8 cellular contexts compared by ENCODE assay signal in the genomic region with DNA sequence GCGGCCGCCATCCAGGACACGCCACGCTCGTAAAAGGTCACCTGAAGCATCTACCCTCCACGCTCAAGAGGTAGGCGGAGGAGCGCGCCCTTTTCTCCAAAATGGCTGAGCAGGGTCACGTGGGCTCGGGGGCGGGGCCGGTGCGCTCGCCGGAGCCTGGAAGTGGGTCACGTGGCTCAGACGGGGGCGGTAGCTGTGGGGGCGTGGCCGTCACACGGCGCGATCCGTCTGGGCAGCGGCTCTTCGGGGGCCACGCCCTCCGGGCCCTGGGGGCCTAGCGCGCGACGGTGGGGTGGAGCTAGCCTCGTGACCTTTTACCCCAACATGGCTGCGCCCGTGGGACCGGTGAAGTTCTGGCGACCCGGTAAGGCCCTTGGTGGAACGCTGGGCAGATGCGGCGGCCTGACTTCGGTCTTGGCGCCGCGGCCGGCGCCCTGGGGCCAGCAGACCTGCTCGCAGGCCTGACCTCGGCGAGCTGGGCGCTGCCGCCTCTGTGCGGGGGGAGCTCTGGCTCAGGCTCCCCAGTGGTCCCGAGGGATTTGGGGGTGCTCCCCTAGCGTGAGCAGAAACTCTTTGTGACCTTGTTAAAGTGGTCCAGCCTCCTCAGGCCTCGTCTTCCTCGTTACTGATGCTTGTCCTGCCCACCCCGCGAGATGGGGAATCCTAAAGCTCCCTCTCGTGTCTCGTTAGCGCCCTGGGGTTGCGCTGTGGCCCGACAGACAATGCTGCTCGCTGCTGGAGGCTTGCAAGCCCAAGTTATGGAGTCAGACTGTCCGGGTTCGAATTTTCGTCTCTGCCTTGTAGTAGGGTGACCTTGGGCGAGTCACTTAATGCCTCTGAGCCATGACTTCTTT. TPM values are rescaled to one million over a fixed set of nuclear protein-coding genes. Genes with fewer than 3 reads are reported as not detected.
DNase-seq lines count a peak whose midpoint lies in the region; TF ChIP-seq lines count a peak whose summit lies in the region.

A gene with protein sequence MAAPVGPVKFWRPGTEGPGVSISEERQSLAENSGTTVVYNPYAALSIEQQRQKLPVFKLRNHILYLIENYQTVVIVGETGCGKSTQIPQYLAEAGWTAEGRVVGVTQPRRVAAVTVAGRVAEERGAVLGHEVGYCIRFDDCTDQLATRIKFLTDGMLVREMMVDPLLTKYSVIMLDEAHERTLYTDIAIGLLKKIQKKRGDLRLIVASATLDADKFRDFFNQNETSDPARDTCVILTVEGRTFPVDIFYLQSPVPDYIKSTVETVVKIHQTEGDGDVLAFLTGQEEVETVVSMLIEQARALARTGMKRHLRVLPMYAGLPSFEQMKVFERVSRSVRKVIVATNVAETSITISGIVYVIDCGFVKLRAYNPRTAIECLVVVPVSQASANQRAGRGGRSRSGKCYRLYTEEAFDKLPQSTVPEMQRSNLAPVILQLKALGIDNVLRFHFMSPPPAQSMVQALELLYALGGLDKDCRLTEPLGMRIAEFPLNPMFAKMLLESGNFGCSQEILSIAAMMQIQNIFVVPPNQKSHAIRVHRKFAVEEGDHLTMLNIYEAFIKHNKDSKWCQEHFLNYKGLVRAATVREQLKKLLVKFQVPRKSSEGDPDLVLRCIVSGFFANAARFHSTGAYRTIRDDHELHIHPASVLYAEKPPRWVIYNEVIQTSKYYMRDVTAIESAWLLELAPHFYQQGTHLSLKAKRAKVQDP (plus strand): TSS at position 301 of the 854 bp plus-strand sequence. CDS start 24 bp downstream, at position 325.

- H3K36me3 ChIP-seq in H7 (replicated peaks; ENCODE audit: control insufficient read depth, insufficient read depth, low read length): no peaks in the 10 kb centered on the region; the same call in 1 of the 2 replicates
- H3K36me3 ChIP-seq in neural cell (ENCODE audit: insufficient read depth, low read length): no peaks in the 10 kb centered on the region
- peaks cover 0 to 10% (median 0%) of the 10 kb centered on the region in 4 donors for H3K36me3 ChIP-seq in stomach

- TF ChIP-seq POLR2A in stomach (IDR thresholded peaks at IDR 0.05): no peak

- TF ChIP-seq EP300 in neural cell (conservative IDR thresholded peaks at IDR 0.05; ENCODE audit: poor library complexity, severe bottlenecking): peak; percentile 32
- TF ChIP-seq EP300 in stomach (IDR thresholded peaks at IDR 0.05): no peak

- TF ChIP-seq RAD21 in neural cell (conservative IDR thresholded peaks at IDR 0.05): peak; percentile 50

- H3K9ac ChIP-seq in neural cell (ENCODE audit: low read length): peak within 1 kb of the TSS; percentile 79

- no peaks in the 10 kb centered on the region for H3K27me3 ChIP-seq in H7 (ENCODE audit: control insufficient read depth, insufficient read depth, low read length)
- no peaks in the 10 kb centered on the region for H3K27me3 ChIP-seq in neural cell (ENCODE audit: insufficient read depth, low read depth, low read length)
- H3K27me3 ChIP-seq in stomach: no peaks in the 10 kb centered on the region

- no peaks in the 10 kb centered on the region for H3K9me2 ChIP-seq in neural cell (ENCODE audit: insufficient read depth, low read length)

- H3K27ac ChIP-seq in neural cell (ENCODE audit: low read length): peak within 1 kb of the TSS; percentile 79
- peak within 1 kb of the TSS; percentile 85 to 97 (median 92) for H3K27ac ChIP-seq in stomach

- no peaks in the 10 kb centered on the region for H3K9me3 ChIP-seq in neural cell (ENCODE audit: low read length)
- no peaks in the 10 kb centered on the region for H3K9me3 ChIP-seq in stomach

- H3K4me3 ChIP-seq in H7 (ENCODE audit: insufficient read depth, low read depth, low read length): peak within 1 kb of the TSS; percentile 99
- peak within 1 kb of the TSS; percentile 95 for H3K4me3 ChIP-seq in neural cell (ENCODE audit: low read length)
- H3K4me3 ChIP-seq in stomach: peak within 1 kb of the TSS; percentile 77 to 95 (median 92)

- peak; percentile 98 for DNase-seq in G401 (ENCODE audit: low spot score)
- DNase-seq in H7: peak; percentile 100
- peak; percentile 97 for DNase-seq in M059J (ENCODE audit: low read depth)
- DNase-seq in SHP77 (lab: John Stamatoyannopoulos, UW): peak; percentile 93 to 95
- peak; percentile 100 for DNase-seq in activated effector memory CD4-positive, alpha-beta T cell treated with anti-CD3 and anti-CD28 coated beads, Interleukin-2, amount 50 U/mL, for 16 hours
- DNase-seq in fibroblast of the conjunctiva (ENCODE audit: low read depth): peak; percentile 95
- peak; percentile 98 for DNase-seq in stomach

- H4K20me1 ChIP-seq in neural cell (ENCODE audit: insufficient read depth): no peaks in the 10 kb centered on the region

- H2AFZ ChIP-seq in neural cell (ENCODE audit: low read depth, low read length): peak within 1 kb of the TSS; percentile 92

- H3K4me2 ChIP-seq in neural cell (ENCODE audit: low read length): peak within 1 kb of the TSS; percentile 84

- H3K79me2 ChIP-seq in neural cell (replicated peaks; ENCODE audit: insufficient read depth, low read length): peaks cover 19% of the 10 kb centered on the region

- peak; percentile 56 for TF ChIP-seq CTCF in neural cell (IDR thresholded peaks at IDR 0.05; ENCODE audit: poor library complexity, severe bottlenecking)
- TF ChIP-seq CTCF in stomach (IDR thresholded peaks at IDR 0.05): peak in 1 of 7 experiments; percentile 13

- WGBS in stomach, 5 donors: 0 to 2% (median 0%) methylated on average over 39 to 70 of the region's 70 CpGs

- H3K4me1 ChIP-seq in stomach: peaks cover 10 to 36% (median 24%) of the 10 kb centered on the region in 4 donors

- intact Hi-C loops in stomach (cut with DNase I; ENCODE audit: low total_unique reads): no loop called here

- H3F3A ChIP-seq in neural cell (ENCODE audit: insufficient read depth, low read length, poor library complexity, severe bottlenecking): no peaks in the 10 kb centered on the region

- in situ Hi-C loops in G401 (cut with HindIII; ENCODE audit: low sequenced_read_pairs): no loop called here

TF ChIP-seq in neural cell, 6 proteins besides CTCF, POLR2A, EP300 and RAD21:
- TF ChIP-seq, protein P1, sequence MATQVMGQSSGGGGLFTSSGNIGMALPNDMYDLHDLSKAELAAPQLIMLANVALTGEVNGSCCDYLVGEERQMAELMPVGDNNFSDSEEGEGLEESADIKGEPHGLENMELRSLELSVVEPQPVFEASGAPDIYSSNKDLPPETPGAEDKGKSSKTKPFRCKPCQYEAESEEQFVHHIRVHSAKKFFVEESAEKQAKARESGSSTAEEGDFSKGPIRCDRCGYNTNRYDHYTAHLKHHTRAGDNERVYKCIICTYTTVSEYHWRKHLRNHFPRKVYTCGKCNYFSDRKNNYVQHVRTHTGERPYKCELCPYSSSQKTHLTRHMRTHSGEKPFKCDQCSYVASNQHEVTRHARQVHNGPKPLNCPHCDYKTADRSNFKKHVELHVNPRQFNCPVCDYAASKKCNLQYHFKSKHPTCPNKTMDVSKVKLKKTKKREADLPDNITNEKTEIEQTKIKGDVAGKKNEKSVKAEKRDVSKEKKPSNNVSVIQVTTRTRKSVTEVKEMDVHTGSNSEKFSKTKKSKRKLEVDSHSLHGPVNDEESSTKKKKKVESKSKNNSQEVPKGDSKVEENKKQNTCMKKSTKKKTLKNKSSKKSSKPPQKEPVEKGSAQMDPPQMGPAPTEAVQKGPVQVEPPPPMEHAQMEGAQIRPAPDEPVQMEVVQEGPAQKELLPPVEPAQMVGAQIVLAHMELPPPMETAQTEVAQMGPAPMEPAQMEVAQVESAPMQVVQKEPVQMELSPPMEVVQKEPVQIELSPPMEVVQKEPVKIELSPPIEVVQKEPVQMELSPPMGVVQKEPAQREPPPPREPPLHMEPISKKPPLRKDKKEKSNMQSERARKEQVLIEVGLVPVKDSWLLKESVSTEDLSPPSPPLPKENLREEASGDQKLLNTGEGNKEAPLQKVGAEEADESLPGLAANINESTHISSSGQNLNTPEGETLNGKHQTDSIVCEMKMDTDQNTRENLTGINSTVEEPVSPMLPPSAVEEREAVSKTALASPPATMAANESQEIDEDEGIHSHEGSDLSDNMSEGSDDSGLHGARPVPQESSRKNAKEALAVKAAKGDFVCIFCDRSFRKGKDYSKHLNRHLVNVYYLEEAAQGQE (IDR thresholded peaks at IDR 0.05; ENCODE audit: borderline replicate concordance): peak; percentile 75
- TF ChIP-seq POLR2AphosphoS5 (IDR thresholded peaks at IDR 0.05): peak; percentile 92
- peak; percentile 62 for TF ChIP-seq SMC3 (conservative IDR thresholded peaks at IDR 0.05; ENCODE audit: poor library complexity)
- TF ChIP-seq EZH2 (IDR thresholded peaks at IDR 0.05; ENCODE audit: borderline replicate concordance, insufficient read depth, low read length, poor library complexity, severe bottlenecking): no peak
- TF ChIP-seq MXI1 (conservative IDR thresholded peaks at IDR 0.05; ENCODE audit: poor library complexity, severe bottlenecking): peak; percentile 89
- TF ChIP-seq TAF1 (IDR thresholded peaks at IDR 0.05; ENCODE audit: low read depth): peak; percentile 89

RNA-seq across cellular contexts. Expression of the gene that starts here (rescaled TPM):
- total RNA-seq in G401 (2014; rRNA removed; shearing (Covaris generic)): 14.5 and 19.8 TPM in 2 replicates
- 26.1 and 28.2 TPM in 2 replicates for total RNA-seq in H7 (2014; rRNA removed; shearing (Covaris generic))
- total RNA-seq in M059J (2014; rRNA removed; shearing (Covaris generic)): 15.2 and 28.6 TPM in 2 replicates
- 21.3 and 24.9 TPM in 2 replicates for polyA plus RNA-seq in neural cell
- 30.4 and 36.5 TPM in 2 replicates for polyA minus RNA-seq in neural cell
- total RNA-seq in stomach: 10 to 100 TPM in 4 of 5 donors, 1 to 10 TPM in 1; 5.8 to 33.8 (median 19.1) TPM
- polyA plus RNA-seq in stomach: 1 to 10 TPM; 4.7 to 6.5 (median 6.0) TPM

Comparison
In these comparisons a context has a peak if more than half of its experiments do, and no peak if none do; other contexts are left out.
1. Peak in every context shown above with its lines: DNase-seq, H3K4me3 ChIP-seq and H3K27ac ChIP-seq.